Comparison of ENCODE assay signal across 16 cellular contexts in genomic region chr14:99263564-99264330, GRCh38. TPM values are rescaled to one million over a fixed set of nuclear protein-coding genes. Genes with fewer than 3 reads are reported as not detected.
A peak's percentile ranks its signal among the peaks of the same experiment; 100 is the strongest.
DNase-seq lines count a peak whose midpoint lies in the region; ATAC-seq and TF ChIP-seq lines count a peak whose summit lies in the region.
"Had no signal": no experiment of that assay in that cellular context is flagged by ENCODE, and none has a peak within 500 bp of the region (broad histone marks: within the 10 kb centered on the region; RNA-seq: fewer than 3 reads in every experiment).

No MANE protein-coding gene starts in this region.

- no peak overlapping the region for H3K4me3 ChIP-seq in transverse colon
- H3K4me3 ChIP-seq: esophagus muscularis mucosa, thyroid gland had no signal

- H3K4me3 Mint-ChIP-seq in activated CD8-positive, alpha-beta T cell treated with anti-CD3 and anti-CD28 coated beads, Interleukin-2, amount 10 ng/mL, durations not matched to agents 7 days and 5 days = peak overlapping the region; percentile 88
- H3K4me3 Mint-ChIP-seq in immature natural killer cell (peak overlapping the region; percentile 72 to 97 (median 84)), osteocyte (ENCODE audit: unreplicated experiment) (no peak overlapping the region)
- H3K4me3 Mint-ChIP-seq: dendritic cell treated with granulocyte-macrophage colony-stimulating factor and Interleukin-4, amounts not matched to agents 40 ng/mL and 50 ng/mL, for 4 days had no signal

- TF ChIP-seq POLR2A in transverse colon (IDR thresholded peaks at IDR 0.05) = no peak

- H3K27me3 Mint-ChIP-seq in activated CD8-positive, alpha-beta T cell treated with anti-CD3 and anti-CD28 coated beads, Interleukin-2, amount 10 ng/mL, durations not matched to agents 7 days and 5 days (ENCODE audit: low read depth) = no peaks in the 10 kb centered on the region
- H3K27me3 Mint-ChIP-seq in immature natural killer cell (ENCODE audit: low read depth in 3 of 3) (peaks cover 0 to 12% (median 6%) of the 10 kb centered on the region in 3 donors), osteocyte (ENCODE audit: unreplicated experiment) (peaks cover 91% of the 10 kb centered on the region)

- H3K4me1 Mint-ChIP-seq in activated CD8-positive, alpha-beta T cell treated with anti-CD3 and anti-CD28 coated beads, Interleukin-2, amount 10 ng/mL, durations not matched to agents 7 days and 5 days (ENCODE audit: low read depth) = peaks cover 85% of the 10 kb centered on the region
- H3K4me1 Mint-ChIP-seq in immature natural killer cell (peaks cover 99 to 100% of the 10 kb centered on the region in 2 donors), osteocyte (ENCODE audit: unreplicated experiment) (peaks cover 10% of the 10 kb centered on the region)

- no peaks in the 10 kb centered on the region for H3K9me3 ChIP-seq in transverse colon
- H3K9me3 ChIP-seq: esophagus muscularis mucosa, thyroid gland had no signal

- CTCF ChIA-PET in activated CD8-positive, alpha-beta T cell treated with anti-CD3 and anti-CD28 coated beads, Interleukin-2, amount 10 ng/mL, durations not matched to agents 7 days and 5 days (lab: Charles Lee) = interaction anchor here (1.2 to 13.9 kb wide), 9 partner anchors 8 to 1285 kb away, joined by 3 to 373 read pairs (median 41); no protein-coding TSS in a partner anchor

- H3K27ac Mint-ChIP-seq in activated CD8-positive, alpha-beta T cell treated with anti-CD3 and anti-CD28 coated beads, Interleukin-2, amount 10 ng/mL, durations not matched to agents 7 days and 5 days = peak overlapping the region; percentile 98
- peak overlapping the region; percentile 91 to 98 (median 94) for H3K27ac Mint-ChIP-seq in immature natural killer cell
- no peak overlapping the region for H3K27ac Mint-ChIP-seq in osteocyte (ENCODE audit: unreplicated experiment)
- H3K27ac Mint-ChIP-seq: dendritic cell treated with granulocyte-macrophage colony-stimulating factor and Interleukin-4, amounts not matched to agents 40 ng/mL and 50 ng/mL, for 4 days had no signal

- WGBS in transverse colon (ENCODE audit: low coverage in 1 of 2), 2 donors = 59 to 68% methylated on average over 4 to 8 of the region's 8 CpGs

- H3K27ac ChIP-seq in transverse colon = peak overlapping the region in 3 of 4 donors; percentile 30 to 48 (median 35)
- H3K27ac ChIP-seq: esophagus muscularis mucosa, KMS-11, thyroid gland had no signal

- no peak for TF ChIP-seq CTCF in transverse colon (IDR thresholded peaks at IDR 0.05)
- no peak for TF ChIP-seq CTCF in osteocyte (IDR thresholded peaks at IDR 0.05)

- peaks cover 51% of the 10 kb centered on the region for H3K27me3 ChIP-seq in transverse colon
- H3K27me3 ChIP-seq: thyroid gland had no signal

- DNase-seq in activated effector memory CD4-positive, alpha-beta T cell treated with anti-CD3 and anti-CD28 coated beads, Interleukin-2, amount 50 U/mL, for 16 hours = peak; percentile 59
- DNase-seq in activated effector memory CD4-positive, alpha-beta T cell treated with Interleukin-2 at 50 U/mL for 16 hours = no peak
- DNase-seq in activated CD8-positive, alpha-beta T cell treated with anti-CD3 and anti-CD28 coated beads, Interleukin-2, amount 10 ng/mL, durations not matched to agents 7 days and 5 days = no peak
- no peak for DNase-seq in immature natural killer cell
- DNase-seq in transverse colon = no peak
- DNase-seq in SW 1271 (lab: John Stamatoyannopoulos, UW) = no peak
- DNase-seq in osteocyte (ENCODE audit: extremely low spot score, unreplicated experiment) = no peak
- DNase-seq: kidney glomerular epithelial cell, NCI-H345, SIG-M5, thyroid gland had no signal

- H3K36me3 ChIP-seq in transverse colon = no peaks in the 10 kb centered on the region
- H3K36me3 ChIP-seq: esophagus muscularis mucosa, thyroid gland had no signal

- peaks cover 90% of the 10 kb centered on the region for H3K36me3 Mint-ChIP-seq in activated CD8-positive, alpha-beta T cell treated with anti-CD3 and anti-CD28 coated beads, Interleukin-2, amount 10 ng/mL, durations not matched to agents 7 days and 5 days (ENCODE audit: low read depth)
- H3K36me3 Mint-ChIP-seq in immature natural killer cell = no peaks in the 10 kb centered on the region
- H3K36me3 Mint-ChIP-seq in osteocyte (ENCODE audit: unreplicated experiment) = no peaks in the 10 kb centered on the region

- no peak for ATAC-seq in activated CD8-positive, alpha-beta T cell treated with anti-CD3 and anti-CD28 coated beads, Interleukin-2, amount 10 ng/mL, durations not matched to agents 7 days and 5 days
- ATAC-seq in GM18498 (IDR thresholded peaks at IDR 0.05; ENCODE audit: unreplicated experiment) = no peak

- POLR2A ChIA-PET in activated CD8-positive, alpha-beta T cell treated with anti-CD3 and anti-CD28 coated beads, Interleukin-2, amount 10 ng/mL, durations not matched to agents 7 days and 5 days (lab: Charles Lee) = interaction anchor here (1.2 to 20.3 kb wide), 6 partner anchors 8 to 1090 kb away, joined by 3 to 767 read pairs (median 14); partner anchors contain the start of gene BCL11B

- TF ChIP-seq EP300 in transverse colon (IDR thresholded peaks at IDR 0.05; ENCODE audit: low read depth) = no peak

- in situ Hi-C loops in transverse colon (cut with MboI; ENCODE audit: low pct_ligation_motif_present in 1 of 4, low pct_unique_long_range_greater_than_20kb in 1 of 4, low sequenced_read_pairs in 3 of 4) = loop anchor here in 3 of 4 donors (25.0 kb wide), 3 partner anchors 1101 to 1276 kb away; no protein-coding TSS in a partner anchor

- H3K9me3 Mint-ChIP-seq in activated CD8-positive, alpha-beta T cell treated with anti-CD3 and anti-CD28 coated beads, Interleukin-2, amount 10 ng/mL, durations not matched to agents 7 days and 5 days (ENCODE audit: insufficient read depth) = no peaks in the 10 kb centered on the region
- H3K9me3 Mint-ChIP-seq in immature natural killer cell (no peaks in the 10 kb centered on the region), osteocyte (ENCODE audit: unreplicated experiment) (no peaks in the 10 kb centered on the region)
- H3K9me3 Mint-ChIP-seq: dendritic cell treated with granulocyte-macrophage colony-stimulating factor and Interleukin-4, amounts not matched to agents 40 ng/mL and 50 ng/mL, for 4 days had no signal

- intact Hi-C loops in transverse colon (cut with DNase I; ENCODE audit: low total_unique reads) = no loop called here

- H3K4me1 ChIP-seq in transverse colon = peaks cover 0 to 4% (median 0%) of the 10 kb centered on the region in 4 donors

RNA-seq across cellular contexts. Expression of gene BCL11B, which starts 8.2 kb away (rescaled TPM):
- total RNA-seq in activated CD8-positive, alpha-beta T cell treated with anti-CD3 and anti-CD28 coated beads, Interleukin-2, amount 10 ng/mL, durations not matched to agents 7 days and 5 days = 10 to 100 TPM; 68.6 to 70.6 TPM
- 1 to 10 TPM in 2 of 3 donors, under 1 TPM in 1; 0.75 to 3.1 (median 1.0) TPM for polyA plus RNA-seq in immature natural killer cell
- total RNA-seq in transverse colon = 1 to 10 TPM in 3 of 4 donors, under 1 TPM in 1; 0.37 to 4.8 (median 3.7) TPM
- 0.16 and 0.18 TPM in 2 replicates for total RNA-seq in osteocyte
- polyA plus RNA-seq: AG04450 had no signal

Comparison
In these comparisons a context has a peak if more than half of its experiments do, and no peak if none do; other contexts are left out.
1. RNA of gene BCL11B, which starts 8.2 kb away (total RNA-seq): 68.6 to 70.6 TPM in activated CD8-positive, alpha-beta T cell treated with anti-CD3 and anti-CD28 coated beads, Interleukin-2, amount 10 ng/mL, durations not matched to agents 7 days and 5 days; 0.37 to 4.8 TPM in transverse colon and 0.16 to 0.18 TPM in osteocyte; every median in the first group is over 10 times any median in the second.